In the genomic region with DNA sequence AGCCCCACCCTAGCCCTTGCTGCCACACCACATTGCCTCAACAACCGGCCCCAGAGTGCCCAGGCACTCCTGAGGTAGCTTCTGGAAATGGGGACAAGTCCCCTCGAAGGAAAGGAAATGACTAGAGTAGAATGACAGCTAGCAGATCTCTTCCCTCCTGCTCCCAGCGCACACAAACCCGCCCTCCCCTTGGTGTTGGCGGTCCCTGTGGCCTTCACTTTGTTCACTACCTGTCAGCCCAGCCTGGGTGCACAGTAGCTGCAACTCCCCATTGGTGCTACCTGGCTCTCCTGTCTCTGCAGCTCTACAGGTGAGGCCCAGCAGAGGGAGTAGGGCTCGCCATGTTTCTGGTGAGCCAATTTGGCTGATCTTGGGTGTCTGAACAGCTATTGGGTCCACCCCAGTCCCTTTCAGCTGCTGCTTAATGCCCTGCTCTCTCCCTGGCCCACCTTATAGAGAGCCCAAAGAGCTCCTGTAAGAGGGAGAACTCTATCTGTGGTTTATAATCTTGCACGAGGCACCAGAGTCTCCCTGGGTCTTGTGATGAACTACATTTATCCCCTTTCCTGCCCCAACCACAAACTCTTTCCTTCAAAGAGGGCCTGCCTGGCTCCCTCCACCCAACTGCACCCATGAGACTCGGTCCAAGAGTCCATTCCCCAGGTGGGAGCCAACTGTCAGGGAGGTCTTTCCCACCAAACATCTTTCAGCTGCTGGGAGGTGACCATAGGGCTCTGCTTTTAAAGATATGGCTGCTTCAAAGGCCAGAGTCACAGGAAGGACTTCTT, we compare ENCODE assay signal across 26 cellular contexts.
"Had no signal": no experiment of that assay in that cellular context is flagged by ENCODE, and none has a peak within 500 bp of the region (broad histone marks: within the 10 kb centered on the region; RNA-seq: fewer than 3 reads in every experiment).

No MANE protein-coding gene starts in this region.

- H3K9me3 ChIP-seq: ascending aorta, body of pancreas had no signal

- H3K27me3 ChIP-seq: ascending aorta, body of pancreas had no signal

- H3K27ac Mint-ChIP-seq: activated B cell treated with CpG ODN at 0.5 μM for 24 hours; activated CD4-positive, alpha-beta T cell treated with anti-CD3 and anti-CD28 coated beads, Interleukin-2, amount 10 ng/mL, durations not matched to agents 24 days and 14 days; activated naive CD4-positive, alpha-beta T cell treated with anti-CD3 and anti-CD28 coated beads, Interleukin-2, amount 50 U/mL, for 24 hours; activated naive CD8-positive, alpha-beta T cell treated with anti-CD3 and anti-CD28 coated beads, Interleukin-2, amount 50 U/mL, for 24 hours; T-cell had no signal

- H3K4me1 ChIP-seq: ascending aorta, body of pancreas had no signal

- H3K4me3 ChIP-seq: ascending aorta, body of pancreas, SK-N-MC had no signal

- DNase-seq: activated B cell treated with CpG ODN at 0.5 μM for 24 hours; activated CD4-positive, alpha-beta T cell treated with anti-CD3 and anti-CD28 coated beads for 1 hour; activated CD4-positive, alpha-beta T cell treated with anti-CD3 and anti-CD28 coated beads, Interleukin-2, amount 10 ng/mL, durations not matched to agents 24 days and 14 days; activated CD4-positive, alpha-beta T cell treated with anti-CD3 and anti-CD28 coated beads, Interleukin-2, amount 50 U/mL, for 48 hours; activated naive CD8-positive, alpha-beta T cell treated with anti-CD3 and anti-CD28 coated beads, Interleukin-2, amount 50 U/mL, for 24 hours; amniotic stem cell; body of pancreas; central memory CD4-positive, alpha-beta T cell; KBM-7; MV-4-11; NCI-H1092 treated with DMSO at 0.1 percent for 48 hours; NCI-H1417 treated with DMSO at 0.1 percent for 48 hours; NCI-H1694; NCI-H2029; NCI-H2107; NCI-H2171 treated with DMSO at 0.1 percent for 48 hours; NCI-H226; NCI-H526 treated with DMSO at 0.1 percent for 48 hours; NCI-H82; T-cell; T-helper 2 cell; T1000 had no signal

- H3K4me3 Mint-ChIP-seq: activated B cell treated with CpG ODN at 0.5 μM for 24 hours; activated CD4-positive, alpha-beta T cell treated with anti-CD3 and anti-CD28 coated beads, Interleukin-2, amount 10 ng/mL, durations not matched to agents 24 days and 14 days; activated naive CD4-positive, alpha-beta T cell treated with anti-CD3 and anti-CD28 coated beads, Interleukin-2, amount 50 U/mL, for 24 hours; activated naive CD8-positive, alpha-beta T cell treated with anti-CD3 and anti-CD28 coated beads, Interleukin-2, amount 50 U/mL, for 24 hours; T-cell had no signal

- H3K27me3 Mint-ChIP-seq: activated B cell treated with CpG ODN at 0.5 μM for 24 hours; activated CD4-positive, alpha-beta T cell treated with anti-CD3 and anti-CD28 coated beads, Interleukin-2, amount 10 ng/mL, durations not matched to agents 24 days and 14 days; activated naive CD4-positive, alpha-beta T cell treated with anti-CD3 and anti-CD28 coated beads, Interleukin-2, amount 50 U/mL, for 24 hours; activated naive CD8-positive, alpha-beta T cell treated with anti-CD3 and anti-CD28 coated beads, Interleukin-2, amount 50 U/mL, for 24 hours; T-cell had no signal

- H3K27ac ChIP-seq: ascending aorta, body of pancreas, SK-N-MC had no signal

- H3K9me3 Mint-ChIP-seq: activated B cell treated with CpG ODN at 0.5 μM for 24 hours; activated CD4-positive, alpha-beta T cell treated with anti-CD3 and anti-CD28 coated beads, Interleukin-2, amount 10 ng/mL, durations not matched to agents 24 days and 14 days; activated naive CD4-positive, alpha-beta T cell treated with anti-CD3 and anti-CD28 coated beads, Interleukin-2, amount 50 U/mL, for 24 hours; activated naive CD8-positive, alpha-beta T cell treated with anti-CD3 and anti-CD28 coated beads, Interleukin-2, amount 50 U/mL, for 24 hours; T-cell had no signal

- ATAC-seq: activated naive CD8-positive, alpha-beta T cell treated with anti-CD3 and anti-CD28 coated beads, Interleukin-2, amount 50 U/mL, for 24 hours; body of pancreas; Right ventricle myocardium inferior; T-cell had no signal
